In genomic region chr3:121817753-121818152, GRCh38 we compare ENCODE assay signal across 27 cellular contexts. TPM values are rescaled to one million over a fixed set of nuclear protein-coding genes. Genes with fewer than 3 reads are reported as not detected.
A peak's percentile ranks its signal among the peaks of the same experiment; 100 is the strongest.
DNase-seq lines count a peak whose midpoint lies in the region; ATAC-seq, FAIRE-seq and TF ChIP-seq lines count a peak whose summit lies in the region.
"Had no signal": no experiment of that assay in that cellular context is flagged by ENCODE, and none has a peak within 500 bp of the region (broad histone marks: within the 10 kb centered on the region; RNA-seq: fewer than 3 reads in every experiment).

No MANE protein-coding gene starts in this region.

- peak; percentile 51 for FAIRE-seq in GM12891 (lab: Jason Lieb, UNC)
- FAIRE-seq: endometrium, HepG2, islet of Langerhans had no signal

- H3K36me3 Mint-ChIP-seq in CD14-positive monocyte, result peaks cover 66 to 71% of the 10 kb centered on the region in 2 donors

- H3K27me3 Mint-ChIP-seq in CD14-positive monocyte (ENCODE audit: low read depth in 3 of 3), result peaks cover 0 to 1% (median 0%) of the 10 kb centered on the region in 3 donors

- no peak for TF ChIP-seq POLR2A in GM12891 (IDR thresholded peaks at IDR 0.05; ENCODE audit: low read depth, low read length)

- H3K9me3 Mint-ChIP-seq in CD14-positive monocyte, result peaks cover 3 to 19% (median 7%) of the 10 kb centered on the region in 7 donors

- intact Hi-C loops in CD14-positive monocyte (cut with micrococcal nuclease), result no loop called here

- H3K4me1 Mint-ChIP-seq in CD14-positive monocyte, result peaks cover 5% of the 10 kb centered on the region
- H3K4me1 Mint-ChIP-seq: nephron progenitor cell had no signal

- ATAC-seq in left lobe of liver, result no peak
- ATAC-seq: activated CD4-positive, CD25-positive, alpha-beta regulatory T cell treated with anti-CD3 and anti-CD28 coated beads, Interleukin-2, amount 50 U/mL, for 24 hours; activated T-cell treated with anti-CD3 and anti-CD28 coated beads, Interleukin-2, amount 50 U/mL, for 4 hours; CD8-positive, alpha-beta T cell; HepG2; SK-N-SH treated with all-trans-retinoic acid at 6 μM for 48 hours had no signal

- peak overlapping the region in 1 of 2 donors; percentile 50 for H3K4me3 Mint-ChIP-seq in CD14-positive monocyte
- H3K4me3 Mint-ChIP-seq: activated T-cell treated with anti-CD3 and anti-CD28 coated beads, Interleukin-2, amount 50 U/mL, for 4 hours; nephron progenitor cell had no signal

- DNase-seq in CD14-positive monocyte (ENCODE audit: low spot score) (no peak), GM12891 (ENCODE audit: insufficient read length, low spot score) (no peak), NOMO-1 treated with DMSO at 0.1 percent for 48 hours (lab: John Stamatoyannopoulos, UW; ENCODE audit: unreplicated experiment) (peak; percentile 49), choroid plexus epithelial cell (ENCODE audit: low read depth) (peak; percentile 13), DMS53 treated with DMSO at 0.1 percent for 48 hours (lab: John Stamatoyannopoulos, UW; ENCODE audit: unreplicated experiment) (no peak), NCI-H774 (lab: John Stamatoyannopoulos, UW) (no peak), left lobe of liver (ENCODE audit: low spot score) (no peak), AG08395 (ENCODE audit: low spot score) (no peak)
- DNase-seq: activated naive CD4-positive, alpha-beta T cell treated with anti-CD3 and anti-CD28 coated beads, Interleukin-2, amount 50 U/mL, for 16 hours; activated T-cell treated with anti-CD3 and anti-CD28 coated beads, Interleukin-2, amount 50 U/mL, for 4 hours; aorta; CD8-positive, alpha-beta T cell; dermis blood vessel endothelial cell; DMS 273 treated with DMSO at 0.1 percent for 48 hours; midbrain; NCI-H1417 treated with DMSO at 0.1 percent for 48 hours; NCI-H2107; nephron progenitor cell; stimulated activated CD8-positive, alpha-beta memory T cell treated with anti-CD3 and anti-CD28 coated beads, Interleukin-4, amount 100 ng/mL, for 48 hours; T1000; transverse colon had no signal

- no peak overlapping the region for H3K4me3 ChIP-seq in choroid plexus epithelial cell (ENCODE audit: low read depth, low read length)
- H3K4me3 ChIP-seq: cardiac muscle cell, transverse colon had no signal

- peak overlapping the region in 5 of 7 donors; percentile 10 to 83 (median 71) for H3K27ac Mint-ChIP-seq in CD14-positive monocyte
- H3K27ac Mint-ChIP-seq: CD8-positive, alpha-beta T cell; nephron progenitor cell had no signal

- TF ChIP-seq CTCF in CD14-positive monocyte (IDR thresholded peaks at IDR 0.05) (no peak), choroid plexus epithelial cell (conservative IDR thresholded peaks at IDR 0.05; ENCODE audit: low read depth, low read length) (no peak)

TF ChIP-seq in GM12891, 5 proteins besides CTCF, POLR2A, EP300 and RAD21:
- TF ChIP-seq PAX5 (IDR thresholded peaks at IDR 0.05; ENCODE audit: insufficient read depth, low read length, severe bottlenecking) (no peak), POLR2AphosphoS5 (IDR thresholded peaks at IDR 0.05; ENCODE audit: low read depth, low read length) (no peak)

RNA-seq across cellular contexts. Expression of gene IQCB1, which starts 17.1 kb away (rescaled TPM):
- 1 to 10 TPM; 6.0 to 7.5 TPM for polyA plus RNA-seq in CD14-positive monocyte
- polyA plus RNA-seq in GM12891 (2012; ENCODE audit: low read depth, missing spikeins), result 29.3 TPM
- 3.9 TPM for total RNA-seq in left lobe of liver

RNA-seq across cellular contexts. Expression of gene EAF2, which starts 17.3 kb away (rescaled TPM):
- 10 to 100 TPM; 75.7 to 91.6 TPM for polyA plus RNA-seq in CD14-positive monocyte
- 35.5 TPM for polyA plus RNA-seq in GM12891 (2012; ENCODE audit: low read depth, missing spikeins)
- 2.2 TPM for total RNA-seq in left lobe of liver

Comparison
In these comparisons a context has a peak if more than half of its experiments do, and no peak if none do; other contexts are left out.
1. DNase-seq: peak in NOMO-1 treated with DMSO at 0.1 percent for 48 hours (single experiment) and choroid plexus epithelial cell (single experiment); none in CD14-positive monocyte (single experiment), GM12891 (single experiment), DMS53 treated with DMSO at 0.1 percent for 48 hours (single experiment), NCI-H774 (single experiment), left lobe of liver (single experiment) and AG08395 (single experiment).